ENCODE assay signal across 10 cellular contexts in the genomic region with DNA sequence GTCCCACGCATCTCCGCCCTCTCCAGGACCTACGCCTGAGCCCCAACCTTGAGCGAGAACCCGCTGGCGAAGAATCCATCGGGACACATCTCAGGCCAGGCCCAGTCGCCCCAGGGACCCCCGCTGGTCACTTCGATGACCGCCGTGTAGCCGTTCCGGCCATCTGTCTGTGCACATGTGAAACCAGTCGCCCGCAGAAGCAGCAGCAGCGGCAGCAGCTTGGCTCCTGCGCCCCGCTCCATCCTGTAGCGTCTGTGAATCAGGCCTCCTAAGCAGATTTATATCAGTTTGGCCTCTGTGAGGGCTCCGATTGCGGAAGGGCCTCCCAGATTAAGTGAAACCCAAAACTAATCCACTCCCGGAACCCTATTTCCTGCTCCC. TPM values are rescaled to one million over a fixed set of nuclear protein-coding genes. Genes with fewer than 3 reads are reported as not detected.
DNase-seq lines count a peak whose midpoint lies in the region; ATAC-seq and TF ChIP-seq lines count a peak whose summit lies in the region.
"Had no signal": no experiment of that assay in that cellular context is flagged by ENCODE, and none has a peak within 500 bp of the region (broad histone marks: within the 10 kb centered on the region; RNA-seq: fewer than 3 reads in every experiment).

TSS of gene VMO1 (minus strand) at position 254 of the 381 bp plus-strand sequence. CDS start at position 242, 12 bp downstream.

- no peak for TF ChIP-seq CTCF in CD4-positive, alpha-beta T cell (IDR thresholded peaks at IDR 0.05)
- TF ChIP-seq CTCF in esophagus squamous epithelium (IDR thresholded peaks at IDR 0.05) (no peak), ovary (IDR thresholded peaks at IDR 0.05) (no peak), chondrocyte (IDR thresholded peaks at IDR 0.05) (no peak)

- no peak for TF ChIP-seq EP300 in ovary (IDR thresholded peaks at IDR 0.05)

- peak within 1 kb of the TSS; percentile 55 for H3K4me3 Mint-ChIP-seq in CD4-positive, alpha-beta T cell
- no peak within 1 kb of the TSS for H3K4me3 Mint-ChIP-seq in chondrocyte (ENCODE audit: unreplicated experiment)

- H3K36me3 ChIP-seq in esophagus squamous epithelium (no peaks in the 10 kb centered on the region), ovary (no peaks in the 10 kb centered on the region)
- H3K36me3 ChIP-seq: cardiac muscle cell, pancreas had no signal

- H3K4me1 ChIP-seq in esophagus squamous epithelium (peaks cover 21 to 55% (median 32%) of the 10 kb centered on the region in 3 donors), ovary (ENCODE audit: insufficient read depth) (peaks cover 13% of the 10 kb centered on the region)

- POLR2A ChIA-PET in CD4-positive, alpha-beta T cell (lab: Charles Lee) = interaction anchor here (2.2 kb wide), 1 partner anchor 10 kb away, joined by 10 read pairs; the partner anchor contains the start of gene PSMB6

- WGBS in esophagus squamous epithelium, 2 donors = 0 to 11% methylated on average over 1 to 3 of the region's 23 CpGs
- WGBS in ovary, 3 donors = 3 to 6% (median 5%) methylated on average over 23 of the region's 23 CpGs

- peaks cover 70% of the 10 kb centered on the region for H3K27me3 Mint-ChIP-seq in CD4-positive, alpha-beta T cell
- H3K27me3 Mint-ChIP-seq in chondrocyte (ENCODE audit: low read depth) = peaks cover 6% of the 10 kb centered on the region

- intact Hi-C loops in CD4-positive, alpha-beta T cell (cut with DNase I, micrococcal nuclease) = loop anchor here (2.0 to 5.0 kb wide), 3 partner anchors 54 to 116 kb away; partner anchors contain the start of genes CHRNE (in 1 of the 2) and MED11 (in 1 of the 2)
- intact Hi-C loops in esophagus squamous epithelium (cut with DNase I) (loop anchor here (5.0 kb wide), 2 partner anchors 49 to 101 kb away; partner anchors contain the start of genes CXCL16 and ZMYND15), ovary (cut with DNase I) (loop anchor here (2.0 to 10.0 kb wide), 6 partner anchors 51 to 269 kb away; partner anchors contain the start of genes CHRNE (in 1 of the 4), CXCL16 (in 1 of the 4), MED11 (in 1 of the 4) and ZMYND15 (in 1 of the 4))

- H3K4me1 Mint-ChIP-seq in CD4-positive, alpha-beta T cell (ENCODE audit: low read depth) = peaks cover 24% of the 10 kb centered on the region
- peaks cover 19% of the 10 kb centered on the region for H3K4me1 Mint-ChIP-seq in chondrocyte (ENCODE audit: low read depth)

- peaks cover 57% of the 10 kb centered on the region for H3K27me3 ChIP-seq in CD4-positive, alpha-beta T cell (ENCODE audit: control insufficient read depth, insufficient read depth, low read length)
- H3K27me3 ChIP-seq in esophagus squamous epithelium (peaks cover 0 to 54% (median 0%) of the 10 kb centered on the region in 4 donors), ovary (no peaks in the 10 kb centered on the region)

- no peak for DNase-seq in CD4-positive, alpha-beta T cell
- DNase-seq in NCI-H524 treated with DMSO at 0.1 percent for 48 hours (lab: John Stamatoyannopoulos, UW) (peak; percentile 5), esophagus squamous epithelium (lab: John Stamatoyannopoulos, UW) (no peak), ovary (no peak), NCI-H2196 (lab: John Stamatoyannopoulos, UW; ENCODE audit: unreplicated experiment) (no peak), chondrocyte (ENCODE audit: low spot score) (no peak), NCI-H128 (lab: John Stamatoyannopoulos, UW; ENCODE audit: unreplicated experiment) (no peak)

- no peak for TF ChIP-seq POLR2A in esophagus squamous epithelium (IDR thresholded peaks at IDR 0.05)
- TF ChIP-seq POLR2A in ovary (IDR thresholded peaks at IDR 0.05) = no peak

- no peak within 1 kb of the TSS for H3K27ac Mint-ChIP-seq in CD4-positive, alpha-beta T cell
- no peak within 1 kb of the TSS for H3K27ac Mint-ChIP-seq in chondrocyte (ENCODE audit: unreplicated experiment)

- H3K9me3 Mint-ChIP-seq in CD4-positive, alpha-beta T cell = no peaks in the 10 kb centered on the region
- H3K9me3 Mint-ChIP-seq in chondrocyte (ENCODE audit: low read depth) = no peaks in the 10 kb centered on the region

- H3K4me3 ChIP-seq in esophagus squamous epithelium (peak within 1 kb of the TSS in 3 of 4 donors; percentile 5 to 44 (median 32)), ovary (peak within 1 kb of the TSS; percentile 25)
- H3K4me3 ChIP-seq: cardiac muscle cell had no signal

- no peak within 1 kb of the TSS for H3K27ac ChIP-seq in CD4-positive, alpha-beta T cell (ENCODE audit: low read depth, low read length)
- H3K27ac ChIP-seq in esophagus squamous epithelium (peak within 1 kb of the TSS in 1 of 4 donors; percentile 7), ovary (no peak within 1 kb of the TSS)
- H3K27ac ChIP-seq: cardiac muscle cell, pancreas had no signal

- no peaks in the 10 kb centered on the region for H3K36me3 Mint-ChIP-seq in CD4-positive, alpha-beta T cell (ENCODE audit: low read depth)
- no peaks in the 10 kb centered on the region for H3K36me3 Mint-ChIP-seq in chondrocyte (ENCODE audit: low read depth)

- CTCF ChIA-PET in CD4-positive, alpha-beta T cell (lab: Charles Lee) = interaction anchor here (1.7 kb wide), 1 partner anchor 76 kb away, joined by 6 read pairs; the partner anchor contains the start of gene ARRB2

- no peaks in the 10 kb centered on the region for H3K9me3 ChIP-seq in CD4-positive, alpha-beta T cell (ENCODE audit: control insufficient read depth, low read length)
- H3K9me3 ChIP-seq in esophagus squamous epithelium (no peaks in the 10 kb centered on the region), ovary (no peaks in the 10 kb centered on the region)
- H3K9me3 ChIP-seq: pancreas had no signal

- ATAC-seq in CD4-positive, alpha-beta T cell (ENCODE audit: poor library complexity) = no peak
- no peak for ATAC-seq in GM21528 (IDR thresholded peaks at IDR 0.05; ENCODE audit: low FRiP score, unreplicated experiment)
- ATAC-seq: pancreas had no signal

RNA-seq across cellular contexts. Expression of gene VMO1, which starts in this region (rescaled TPM):
- not detected for total RNA-seq in CD4-positive, alpha-beta T cell
- 1 to 10 TPM in 3 of 4 donors, not detected in 1; 1.3 to 5.2 (median 1.5) TPM for total RNA-seq in esophagus squamous epithelium
- total RNA-seq in ovary = 1 to 10 TPM in 5 of 7 donors, under 1 TPM in 2; 0.69 to 3.5 (median 1.3) TPM
- polyA plus RNA-seq in ovary = 1 to 10 TPM in 1 of 2 donors, not detected in 1; 1.1 TPM
- 0.82 to 2.4 TPM (median 1.2 TPM) in 3 replicates for total RNA-seq in chondrocyte
